Comparison of ENCODE assay signal across 26 cellular contexts in genomic region chr5:77785229-77785628, GRCh38. TPM values are rescaled to one million over a fixed set of nuclear protein-coding genes. Genes with fewer than 3 reads are reported as not detected.
DNase-seq lines count a peak whose midpoint lies in the region; FAIRE-seq and TF ChIP-seq lines count a peak whose summit lies in the region.
"Had no signal": no experiment of that assay in that cellular context is flagged by ENCODE, and none has a peak within 500 bp of the region (broad histone marks: within the 10 kb centered on the region; RNA-seq: fewer than 3 reads in every experiment).

No MANE protein-coding gene starts in this region.

- H3K27me3 Mint-ChIP-seq in chondrocyte (ENCODE audit: low read depth) (no peaks in the 10 kb centered on the region), osteocyte (ENCODE audit: unreplicated experiment) (peaks cover 11% of the 10 kb centered on the region)

- no peaks in the 10 kb centered on the region for H3K36me3 Mint-ChIP-seq in chondrocyte (ENCODE audit: low read depth)
- no peaks in the 10 kb centered on the region for H3K36me3 Mint-ChIP-seq in osteocyte (ENCODE audit: unreplicated experiment)
- H3K36me3 Mint-ChIP-seq: CD4-positive, alpha-beta memory T cell; CD4-positive, CD25-positive, alpha-beta regulatory T cell; CD8-positive, alpha-beta memory T cell had no signal

- no peaks in the 10 kb centered on the region for H3K4me1 Mint-ChIP-seq in chondrocyte (ENCODE audit: low read depth)
- no peaks in the 10 kb centered on the region for H3K4me1 Mint-ChIP-seq in osteocyte (ENCODE audit: unreplicated experiment)
- H3K4me1 Mint-ChIP-seq: CD4-positive, alpha-beta memory T cell; CD4-positive, CD25-positive, alpha-beta regulatory T cell; CD8-positive, alpha-beta memory T cell had no signal

- TF ChIP-seq CTCF in chondrocyte (IDR thresholded peaks at IDR 0.05) (no peak), osteocyte (IDR thresholded peaks at IDR 0.05) (no peak)

- no peak overlapping the region for H3K27ac Mint-ChIP-seq in chondrocyte (ENCODE audit: unreplicated experiment)
- no peak overlapping the region for H3K27ac Mint-ChIP-seq in osteocyte (ENCODE audit: unreplicated experiment)
- H3K27ac Mint-ChIP-seq: CD4-positive, alpha-beta memory T cell; CD4-positive, CD25-positive, alpha-beta regulatory T cell; CD8-positive, alpha-beta memory T cell had no signal

- peak; percentile 42 for FAIRE-seq in HTR-8/SVneo (lab: Jason Lieb, UNC)
- FAIRE-seq in H54 (lab: Jason Lieb, UNC), result no peak
- FAIRE-seq: A204.1, GM12878, GM12892, GM18507 had no signal

- H3K9me3 Mint-ChIP-seq in chondrocyte (ENCODE audit: low read depth), result no peaks in the 10 kb centered on the region
- no peaks in the 10 kb centered on the region for H3K9me3 Mint-ChIP-seq in osteocyte (ENCODE audit: unreplicated experiment)

- DNase-seq in HTR-8/SVneo (ENCODE audit: insufficient read length, low spot score) (no peak), chondrocyte (ENCODE audit: low spot score) (peak; percentile 69), osteocyte (ENCODE audit: extremely low spot score, unreplicated experiment) (peak; percentile 82), H54 (ENCODE audit: insufficient read length, low spot score) (no peak), HuH-7 (ENCODE audit: low spot score) (no peak)
- no peak for DNase-seq in activated T-cell treated with anti-CD3 and anti-CD28 coated beads, Interleukin-2, amount 50 U/mL, for 48 hours
- DNase-seq: 8988T; ACHN; BE2C; C1 segment of cervical spinal cord; CD4-positive, alpha-beta memory T cell; CD4-positive, CD25-positive, alpha-beta regulatory T cell; CD8-positive, alpha-beta memory T cell; COR-L47; DMS 273 treated with DMSO at 0.1 percent for 48 hours; DMS153; DMS53; DMS79; DND-41; EL; GDM1 had no signal

- no peak overlapping the region for H3K4me3 Mint-ChIP-seq in chondrocyte (ENCODE audit: unreplicated experiment)
- H3K4me3 Mint-ChIP-seq in osteocyte (ENCODE audit: unreplicated experiment), result no peak overlapping the region
- H3K4me3 Mint-ChIP-seq: CD14-positive monocyte; CD4-positive, alpha-beta memory T cell; CD4-positive, CD25-positive, alpha-beta regulatory T cell; CD8-positive, alpha-beta memory T cell had no signal

- no peak for TF ChIP-seq POLR2A in H54 (IDR thresholded peaks at IDR 0.05; ENCODE audit: low read depth, low read length)

RNA-seq across cellular contexts. Expression of gene TBCA, which starts 9.1 kb away (rescaled TPM):
- total RNA-seq in chondrocyte (151 to 163 TPM (median 156 TPM) in 3 replicates), osteocyte (164 and 168 TPM in 2 replicates)

Comparison
In these comparisons a context has a peak if more than half of its experiments do, and no peak if none do; other contexts are left out.
1. DNase-seq: peak in chondrocyte (single experiment) and osteocyte (single experiment); none in HTR-8/SVneo (single experiment), H54 (single experiment), activated T-cell treated with anti-CD3 and anti-CD28 coated beads, Interleukin-2, amount 50 U/mL, for 48 hours (0 of 2) and HuH-7 (single experiment).